32 cellular contexts compared by ENCODE assay signal in genomic region chr9:70161414-70161732, GRCh38.
A peak's percentile ranks its signal among the peaks of the same experiment; 100 is the strongest.
DNase-seq lines count a peak whose midpoint lies in the region; ATAC-seq and TF ChIP-seq lines count a peak whose summit lies in the region.
"Had no signal": no experiment of that assay in that cellular context is flagged by ENCODE, and none has a peak within 500 bp of the region (broad histone marks: within the 10 kb centered on the region; RNA-seq: fewer than 3 reads in every experiment).

No MANE protein-coding gene starts in this region.

- H3K4ac ChIP-seq in mesendoderm (ENCODE audit: low read depth, low read length): no peak overlapping the region

- no peak overlapping the region for H4K8ac ChIP-seq in mesendoderm (ENCODE audit: low read depth, low read length)

- H2AK5ac ChIP-seq in mesendoderm (ENCODE audit: low read length): no peak overlapping the region

- H2BK5ac ChIP-seq in mesendoderm (ENCODE audit: low read length): no peak overlapping the region

- intact Hi-C loops in colonic mucosa (cut with DNase I) (no loop called here), left ventricle myocardium inferior (cut with micrococcal nuclease) (no loop called here), sigmoid colon (cut with DNase I) (loop anchor here (10.0 kb wide), 1 partner anchor 443 kb away; no protein-coding TSS in a partner anchor)

- DNase-seq in EH (ENCODE audit: low read depth) (peak; percentile 13), colonic mucosa (no peak), left ventricle myocardium inferior (no peak), sigmoid colon (no peak), mesendoderm (no peak)
- DNase-seq in stimulated activated CD4-positive, alpha-beta T cell treated with anti-CD3 and anti-CD28 coated beads, Interleukin-15, amount 100 ng/mL, for 24 hours: no peak
- DNase-seq: 8988T; activated CD4-positive, alpha-beta T cell treated with anti-CD3 and anti-CD28 coated beads for 4 hours; activated effector memory CD4-positive, alpha-beta T cell treated with anti-CD3 and anti-CD28 coated beads, Interleukin-2, amount 50 U/mL, for 16 hours; activated naive CD8-positive, alpha-beta T cell treated with anti-CD3 and anti-CD28 coated beads for 36 hours; activated T-cell treated with anti-CD3 and anti-CD28 coated beads, Interleukin-2, amount 50 U/mL, for 1 hour; DMS79; GDM1; GOT3; HFFc6; immature natural killer cell; left colon; MG63; naive B cell; NCI-H1105; NCI-H187; NCI-H510A; nucleus accumbens; right lobe of liver; stimulated activated naive B cell treated with anti-CD40 and anti-IgM and Interleukin-4, amounts not matched to agents 10 μg/mL and 1 μg/mL and 100 μg/mL, for 72 hours; T-helper 9 cell had no signal

- H3K79me1 ChIP-seq in mesendoderm (ENCODE audit: low read length): no peaks in the 10 kb centered on the region

- TF ChIP-seq CTCF in colonic mucosa (IDR thresholded peaks at IDR 0.05) (no peak), left ventricle myocardium inferior (IDR thresholded peaks at IDR 0.05; ENCODE audit: borderline replicate concordance) (no peak), sigmoid colon (IDR thresholded peaks at IDR 0.05) (no peak)

- no peak for TF ChIP-seq POLR2A in sigmoid colon (IDR thresholded peaks at IDR 0.05)

- H3K36me3 ChIP-seq in colonic mucosa (no peaks in the 10 kb centered on the region), left ventricle myocardium inferior (no peaks in the 10 kb centered on the region), sigmoid colon (peaks cover 3 to 31% (median 9%) of the 10 kb centered on the region in 4 donors), mesendoderm (ENCODE audit: control insufficient read depth, insufficient read depth, low read length) (no peaks in the 10 kb centered on the region)
- H3K36me3 ChIP-seq: MG63, right lobe of liver, SJSA1 had no signal

- no peak overlapping the region for H3K9ac ChIP-seq in colonic mucosa (ENCODE audit: low read depth in 2 of 2, low read length in 2 of 2)
- H3K9ac ChIP-seq in mesendoderm (ENCODE audit: low read length): no peak overlapping the region
- H3K9ac ChIP-seq: KMS-11 had no signal

- no peak overlapping the region for H2BK120ac ChIP-seq in mesendoderm (ENCODE audit: low read depth, low read length)

- H3K27ac ChIP-seq in colonic mucosa: peak overlapping the region; percentile 3
- peak overlapping the region; percentile 65 for H3K27ac ChIP-seq in left ventricle myocardium inferior (replicated peaks)
- H3K27ac ChIP-seq in sigmoid colon: peak overlapping the region; percentile 30 to 74 (median 58)
- H3K27ac ChIP-seq in mesendoderm (ENCODE audit: low read depth, low read length): no peak overlapping the region
- H3K27ac ChIP-seq: C4-2B, KMS-11, right lobe of liver, SJSA1, VCaP had no signal

- H3K23ac ChIP-seq in mesendoderm (ENCODE audit: low read length): no peak overlapping the region

- TF ChIP-seq EP300 in sigmoid colon (IDR thresholded peaks at IDR 0.05): no peak

- no peak overlapping the region for H3K4me2 ChIP-seq in mesendoderm (ENCODE audit: low read length)
- H3K4me2 ChIP-seq: KMS-11 had no signal

- ATAC-seq in GM18907 (IDR thresholded peaks at IDR 0.05; ENCODE audit: unreplicated experiment) (no peak), HG03457 (IDR thresholded peaks at IDR 0.05; ENCODE audit: unreplicated experiment) (no peak)
- ATAC-seq: left colon; right lobe of liver; stimulated activated naive B cell treated with anti-CD40 and anti-IgM and Interleukin-4, amounts not matched to agents 10 μg/mL and 1 μg/mL and 100 μg/mL, for 72 hours had no signal

- no peaks in the 10 kb centered on the region for H3K79me2 ChIP-seq in mesendoderm (ENCODE audit: control insufficient read depth, insufficient read depth, low read length)

- no peak overlapping the region for H3K18ac ChIP-seq in mesendoderm (ENCODE audit: low read length)

- no peaks in the 10 kb centered on the region for H3K4me1 ChIP-seq in colonic mucosa
- H3K4me1 ChIP-seq in left ventricle myocardium inferior: peaks cover 22% of the 10 kb centered on the region
- H3K4me1 ChIP-seq in sigmoid colon: peaks cover 0 to 46% (median 39%) of the 10 kb centered on the region in 4 donors
- no peaks in the 10 kb centered on the region for H3K4me1 ChIP-seq in mesendoderm (ENCODE audit: control insufficient read depth, low read depth, low read length)
- H3K4me1 ChIP-seq: right lobe of liver had no signal

- no peak overlapping the region for H3K56ac ChIP-seq in mesendoderm (ENCODE audit: low read length)

- H3K27me3 ChIP-seq in colonic mucosa (no peaks in the 10 kb centered on the region), left ventricle myocardium inferior (ENCODE audit: low read depth) (no peaks in the 10 kb centered on the region), sigmoid colon (no peaks in the 10 kb centered on the region), mesendoderm (ENCODE audit: insufficient read depth, low read length, poor library complexity) (peaks cover 2% of the 10 kb centered on the region)
- H3K27me3 ChIP-seq: MG63, right lobe of liver, SJSA1 had no signal

- H2BK15ac ChIP-seq in mesendoderm (replicated peaks; ENCODE audit: low read depth): no peak overlapping the region

- no peak overlapping the region for H4K5ac ChIP-seq in mesendoderm (ENCODE audit: low read length)

- no peak overlapping the region for H3K4me3 ChIP-seq in colonic mucosa
- H3K4me3 ChIP-seq in left ventricle myocardium inferior: no peak overlapping the region
- H3K4me3 ChIP-seq in sigmoid colon: no peak overlapping the region
- H3K4me3 ChIP-seq in mesendoderm (ENCODE audit: low read length): no peak overlapping the region
- H3K4me3 ChIP-seq: MG63, right lobe of liver, SJSA1 had no signal

- no peaks in the 10 kb centered on the region for H3K9me3 ChIP-seq in colonic mucosa
- no peaks in the 10 kb centered on the region for H3K9me3 ChIP-seq in left ventricle myocardium inferior (replicated peaks)
- H3K9me3 ChIP-seq in sigmoid colon: no peaks in the 10 kb centered on the region
- H3K9me3 ChIP-seq: MG63, right lobe of liver, SJSA1 had no signal
